In genomic region chr22:37518509-37519267, GRCh38 we compare ENCODE assay signal across 8 cellular contexts. TPM values are rescaled to one million over a fixed set of nuclear protein-coding genes. Genes with fewer than 3 reads are reported as not detected.
DNase-seq lines count a peak whose midpoint lies in the region; ATAC-seq, FAIRE-seq and TF ChIP-seq lines count a peak whose summit lies in the region.

No MANE protein-coding gene starts in this region.

- H3K36me3 ChIP-seq in upper lobe of right lung = no peaks in the 10 kb centered on the region

- no peaks in the 10 kb centered on the region for H3K27me3 ChIP-seq in upper lobe of right lung

- intact Hi-C loops in upper lobe of right lung (cut with DNase I) = no loop called here

- peak overlapping the region; percentile 42 for H3K27ac ChIP-seq in upper lobe of right lung

- peaks cover 8% of the 10 kb centered on the region for H3K4me1 Mint-ChIP-seq in activated T-cell treated with anti-CD3 and anti-CD28 coated beads, Interleukin-2, amount 50 U/mL, for 4 hours (ENCODE audit: low read depth)
- H3K4me1 Mint-ChIP-seq in central memory CD8-positive, alpha-beta T cell = peaks cover 6% of the 10 kb centered on the region

- no peaks in the 10 kb centered on the region for H3K36me3 Mint-ChIP-seq in activated T-cell treated with anti-CD3 and anti-CD28 coated beads, Interleukin-2, amount 50 U/mL, for 4 hours (ENCODE audit: insufficient read depth)
- H3K36me3 Mint-ChIP-seq in central memory CD8-positive, alpha-beta T cell (ENCODE audit: insufficient read depth) = no peaks in the 10 kb centered on the region

- peak; percentile 28 to 58 for ATAC-seq in activated T-cell treated with anti-CD3 and anti-CD28 coated beads, Interleukin-2, amount 50 U/mL, for 4 hours
- no peak for ATAC-seq in central memory CD8-positive, alpha-beta T cell (replicated peaks; ENCODE audit: extremely low read depth, poor library complexity, severe bottlenecking)
- ATAC-seq in upper lobe of right lung (peak; percentile 29), HG03139 (IDR thresholded peaks at IDR 0.05; ENCODE audit: unreplicated experiment) (no peak)

- H3K9me3 ChIP-seq in upper lobe of right lung = no peaks in the 10 kb centered on the region

- no peaks in the 10 kb centered on the region for H3K9me3 Mint-ChIP-seq in activated T-cell treated with anti-CD3 and anti-CD28 coated beads, Interleukin-2, amount 50 U/mL, for 4 hours
- H3K9me3 Mint-ChIP-seq in central memory CD8-positive, alpha-beta T cell = no peaks in the 10 kb centered on the region

- H3K27ac Mint-ChIP-seq in central memory CD8-positive, alpha-beta T cell (ENCODE audit: low read depth) = no peak overlapping the region

- no peak for FAIRE-seq in D721Med (lab: Jason Lieb, UNC)
- no peak for FAIRE-seq in GM19239 (lab: Jason Lieb, UNC)

- no peak for DNase-seq in activated T-cell treated with anti-CD3 and anti-CD28 coated beads, Interleukin-2, amount 50 U/mL, for 4 hours
- no peak for DNase-seq in activated T-cell treated with anti-CD3 and anti-CD28 coated beads for 4 hours
- DNase-seq in central memory CD8-positive, alpha-beta T cell (ENCODE audit: low spot score in 2 of 2) = no peak
- peak; percentile 32 to 35 for DNase-seq in lung microvascular endothelial cell (ENCODE audit: low read depth in 2 of 2)
- DNase-seq in upper lobe of right lung = no peak
- no peak for DNase-seq in D721Med (ENCODE audit: insufficient read length, low spot score)
- no peak for DNase-seq in GM19239 (ENCODE audit: insufficient read length, low spot score)

- peak overlapping the region; percentile 67 for H3K4me3 Mint-ChIP-seq in activated T-cell treated with anti-CD3 and anti-CD28 coated beads, Interleukin-2, amount 50 U/mL, for 4 hours
- peak overlapping the region; percentile 71 for H3K4me3 Mint-ChIP-seq in central memory CD8-positive, alpha-beta T cell

- H3K4me3 ChIP-seq in upper lobe of right lung = peak overlapping the region; percentile 63

- H3K4me1 ChIP-seq in upper lobe of right lung = peaks cover 9% of the 10 kb centered on the region

- no peak for TF ChIP-seq CTCF in upper lobe of right lung (IDR thresholded peaks at IDR 0.05)
- no peak for TF ChIP-seq CTCF in D721Med (IDR thresholded peaks at IDR 0.05; ENCODE audit: insufficient read depth, missing control alignments)

- H3K27me3 Mint-ChIP-seq in activated T-cell treated with anti-CD3 and anti-CD28 coated beads, Interleukin-2, amount 50 U/mL, for 4 hours (ENCODE audit: low read depth) = peaks cover 38% of the 10 kb centered on the region
- peaks cover 39% of the 10 kb centered on the region for H3K27me3 Mint-ChIP-seq in central memory CD8-positive, alpha-beta T cell

RNA-seq across cellular contexts. Expression of gene CARD10, which starts 0.5 kb away (rescaled TPM):
- total RNA-seq in activated T-cell treated with anti-CD3 and anti-CD28 coated beads, Interleukin-2, amount 50 U/mL, for 4 hours = under 1 TPM in 2 of 3 donors, not detected in 1; 0.26 to 0.35 TPM
- 36.2 and 57.1 TPM in 2 replicates for total RNA-seq in lung microvascular endothelial cell
- 17.0 TPM for total RNA-seq in upper lobe of right lung

RNA-seq across cellular contexts. Expression of gene MFNG, which starts 32.5 kb away (rescaled TPM):
- total RNA-seq in activated T-cell treated with anti-CD3 and anti-CD28 coated beads, Interleukin-2, amount 50 U/mL, for 4 hours = 100 to 1,000 TPM; 157 to 188 (median 184) TPM
- total RNA-seq in lung microvascular endothelial cell = 89.8 and 137 TPM in 2 replicates
- 53.5 TPM for total RNA-seq in upper lobe of right lung

RNA-seq across cellular contexts. Expression of gene CDC42EP1, which starts 41.6 kb away (rescaled TPM):
- under 1 TPM; 0.13 to 0.42 (median 0.35) TPM for total RNA-seq in activated T-cell treated with anti-CD3 and anti-CD28 coated beads, Interleukin-2, amount 50 U/mL, for 4 hours
- total RNA-seq in lung microvascular endothelial cell = 7.8 and 7.9 TPM in 2 replicates
- 73.9 TPM for total RNA-seq in upper lobe of right lung

Comparison
In these comparisons a context has a peak if more than half of its experiments do, and no peak if none do; other contexts are left out.
1. ATAC-seq: peak in activated T-cell treated with anti-CD3 and anti-CD28 coated beads, Interleukin-2, amount 50 U/mL, for 4 hours (2 of 2) and upper lobe of right lung (single experiment); none in central memory CD8-positive, alpha-beta T cell (single experiment) and HG03139 (single experiment).
2. DNase-seq: peak in lung microvascular endothelial cell (2 of 2); none in activated T-cell treated with anti-CD3 and anti-CD28 coated beads, Interleukin-2, amount 50 U/mL, for 4 hours (single experiment), activated T-cell treated with anti-CD3 and anti-CD28 coated beads for 4 hours (single experiment), central memory CD8-positive, alpha-beta T cell (0 of 2), upper lobe of right lung (single experiment), D721Med (single experiment) and GM19239 (single experiment).
3. RNA of gene CARD10, which starts 0.5 kb away (total RNA-seq): 36.2 to 57.1 TPM in lung microvascular endothelial cell and 17.0 TPM in upper lobe of right lung (single experiment); 0.26 to 0.35 TPM in activated T-cell treated with anti-CD3 and anti-CD28 coated beads, Interleukin-2, amount 50 U/mL, for 4 hours; every median in the first group is over 10 times any median in the second.